1 cellular context compared by ENCODE assay signal in the genomic region with DNA sequence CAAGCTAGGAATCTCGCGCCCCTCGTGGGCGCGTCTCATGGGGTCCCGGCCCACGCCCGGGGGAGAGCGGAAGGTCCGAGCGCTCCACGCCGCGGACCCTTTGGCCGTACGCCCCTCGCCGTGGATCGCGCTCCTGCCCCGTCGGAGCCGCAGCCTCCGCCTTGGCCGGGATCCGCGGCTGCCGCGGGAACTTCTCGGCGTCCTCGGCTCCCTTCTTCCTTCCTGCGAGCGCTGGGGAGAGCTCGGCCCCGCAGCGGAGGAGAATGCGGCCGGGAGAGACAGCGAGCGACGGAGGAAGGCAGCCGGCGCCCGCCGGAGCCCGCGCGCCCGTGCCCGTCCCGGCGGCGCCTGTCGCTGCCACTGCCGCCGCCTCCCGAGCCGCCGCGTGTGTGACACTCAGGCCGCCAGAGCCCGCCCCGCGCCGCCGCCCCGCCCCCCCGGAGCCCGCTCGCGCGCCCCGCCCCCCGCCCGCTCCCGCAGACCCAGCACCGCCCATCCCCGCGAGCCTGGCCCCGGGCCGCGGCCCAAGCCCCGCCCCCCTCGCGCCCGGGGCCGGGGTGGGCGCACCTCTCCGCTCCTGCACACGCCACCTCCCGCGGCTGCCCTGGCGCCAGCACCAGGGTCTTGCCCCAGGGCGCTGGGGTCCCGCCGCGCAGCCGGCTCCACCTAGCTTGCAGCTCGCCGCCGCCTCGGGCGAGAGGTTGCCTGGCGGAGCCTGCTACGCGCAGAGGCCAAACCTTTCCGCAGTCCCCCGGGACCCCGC.
TF ChIP-seq lines count a peak whose summit lies in the region.

A gene with protein sequence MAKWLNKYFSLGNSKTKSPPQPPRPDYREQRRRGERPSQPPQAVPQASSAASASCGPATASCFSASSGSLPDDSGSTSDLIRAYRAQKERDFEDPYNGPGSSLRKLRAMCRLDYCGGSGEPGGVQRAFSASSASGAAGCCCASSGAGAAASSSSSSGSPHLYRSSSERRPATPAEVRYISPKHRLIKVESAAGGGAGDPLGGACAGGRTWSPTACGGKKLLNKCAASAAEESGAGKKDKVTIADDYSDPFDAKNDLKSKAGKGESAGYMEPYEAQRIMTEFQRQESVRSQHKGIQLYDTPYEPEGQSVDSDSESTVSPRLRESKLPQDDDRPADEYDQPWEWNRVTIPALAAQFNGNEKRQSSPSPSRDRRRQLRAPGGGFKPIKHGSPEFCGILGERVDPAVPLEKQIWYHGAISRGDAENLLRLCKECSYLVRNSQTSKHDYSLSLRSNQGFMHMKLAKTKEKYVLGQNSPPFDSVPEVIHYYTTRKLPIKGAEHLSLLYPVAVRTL (minus strand): TSS at position 362 of the 763 bp plus-strand sequence. CDS start 582 bp downstream, outside the sequence.

TF ChIP-seq in HepG2, 621 proteins besides CTCF, POLR2A, EP300 and RAD21 (continued from another document and continues in another):
- TF ChIP-seq, protein P1, sequence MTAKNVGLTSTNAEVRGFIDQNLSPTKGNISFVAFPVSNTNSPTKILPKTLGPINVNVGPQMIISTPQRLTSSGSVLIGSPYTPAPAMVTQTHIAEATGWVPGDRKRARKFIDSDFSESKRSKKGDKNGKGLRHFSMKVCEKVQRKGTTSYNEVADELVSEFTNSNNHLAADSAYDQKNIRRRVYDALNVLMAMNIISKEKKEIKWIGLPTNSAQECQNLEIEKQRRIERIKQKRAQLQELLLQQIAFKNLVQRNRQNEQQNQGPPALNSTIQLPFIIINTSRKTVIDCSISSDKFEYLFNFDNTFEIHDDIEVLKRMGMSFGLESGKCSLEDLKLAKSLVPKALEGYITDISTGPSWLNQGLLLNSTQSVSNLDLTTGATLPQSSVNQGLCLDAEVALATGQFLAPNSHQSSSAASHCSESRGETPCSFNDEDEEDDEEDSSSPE (CRISPR knock-in tag; IDR thresholded peaks at IDR 0.05): no peak
- TF ChIP-seq YEATS4 (CRISPR knock-in tag; IDR thresholded peaks at IDR 0.05; ENCODE audit: borderline replicate concordance): peak; percentile 46; the same call in 1 of the 2 replicates
- TF ChIP-seq AKAP8 (CRISPR knock-in tag; IDR thresholded peaks at IDR 0.05): no peak; the same call in 1 of the 2 replicates
- TF ChIP-seq, protein P2, sequence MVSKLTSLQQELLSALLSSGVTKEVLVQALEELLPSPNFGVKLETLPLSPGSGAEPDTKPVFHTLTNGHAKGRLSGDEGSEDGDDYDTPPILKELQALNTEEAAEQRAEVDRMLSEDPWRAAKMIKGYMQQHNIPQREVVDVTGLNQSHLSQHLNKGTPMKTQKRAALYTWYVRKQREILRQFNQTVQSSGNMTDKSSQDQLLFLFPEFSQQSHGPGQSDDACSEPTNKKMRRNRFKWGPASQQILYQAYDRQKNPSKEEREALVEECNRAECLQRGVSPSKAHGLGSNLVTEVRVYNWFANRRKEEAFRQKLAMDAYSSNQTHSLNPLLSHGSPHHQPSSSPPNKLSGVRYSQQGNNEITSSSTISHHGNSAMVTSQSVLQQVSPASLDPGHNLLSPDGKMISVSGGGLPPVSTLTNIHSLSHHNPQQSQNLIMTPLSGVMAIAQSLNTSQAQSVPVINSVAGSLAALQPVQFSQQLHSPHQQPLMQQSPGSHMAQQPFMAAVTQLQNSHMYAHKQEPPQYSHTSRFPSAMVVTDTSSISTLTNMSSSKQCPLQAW (CRISPR knock-in tag; IDR thresholded peaks at IDR 0.05): 0 out of 2 replicates have a peak, but pooled peaks have one; percentile 16
- TF ChIP-seq RBFOX2 (IDR thresholded peaks at IDR 0.05; ENCODE audit: low read depth, low read length): peak; percentile 83
- TF ChIP-seq, protein P3, sequence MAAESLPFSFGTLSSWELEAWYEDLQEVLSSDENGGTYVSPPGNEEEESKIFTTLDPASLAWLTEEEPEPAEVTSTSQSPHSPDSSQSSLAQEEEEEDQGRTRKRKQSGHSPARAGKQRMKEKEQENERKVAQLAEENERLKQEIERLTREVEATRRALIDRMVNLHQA (CRISPR knock-in tag; IDR thresholded peaks at IDR 0.05): no peak
- no peak for TF ChIP-seq ZNF800 (CRISPR knock-in tag; IDR thresholded peaks at IDR 0.05)
- peak; percentile 59; the same call in 1 of the 2 replicates for TF ChIP-seq ZNF430 (CRISPR knock-in tag; IDR thresholded peaks at IDR 0.05)
- no peak for TF ChIP-seq SMC3 (IDR thresholded peaks at IDR 0.05; ENCODE audit: low read length)
- peak; percentile 83 for TF ChIP-seq POLR2G (IDR thresholded peaks at IDR 0.05; ENCODE audit: low read depth, low read length)
- TF ChIP-seq, protein P4, sequence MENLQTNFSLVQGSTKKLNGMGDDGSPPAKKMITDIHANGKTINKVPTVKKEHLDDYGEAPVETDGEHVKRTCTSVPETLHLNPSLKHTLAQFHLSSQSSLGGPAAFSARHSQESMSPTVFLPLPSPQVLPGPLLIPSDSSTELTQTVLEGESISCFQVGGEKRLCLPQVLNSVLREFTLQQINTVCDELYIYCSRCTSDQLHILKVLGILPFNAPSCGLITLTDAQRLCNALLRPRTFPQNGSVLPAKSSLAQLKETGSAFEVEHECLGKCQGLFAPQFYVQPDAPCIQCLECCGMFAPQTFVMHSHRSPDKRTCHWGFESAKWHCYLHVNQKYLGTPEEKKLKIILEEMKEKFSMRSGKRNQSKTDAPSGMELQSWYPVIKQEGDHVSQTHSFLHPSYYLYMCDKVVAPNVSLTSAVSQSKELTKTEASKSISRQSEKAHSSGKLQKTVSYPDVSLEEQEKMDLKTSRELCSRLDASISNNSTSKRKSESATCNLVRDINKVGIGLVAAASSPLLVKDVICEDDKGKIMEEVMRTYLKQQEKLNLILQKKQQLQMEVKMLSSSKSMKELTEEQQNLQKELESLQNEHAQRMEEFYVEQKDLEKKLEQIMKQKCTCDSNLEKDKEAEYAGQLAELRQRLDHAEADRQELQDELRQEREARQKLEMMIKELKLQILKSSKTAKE (CRISPR knock-in tag; IDR thresholded peaks at IDR 0.05; ENCODE audit: borderline replicate concordance): peak; percentile 53; the same call in 1 of the 2 replicates
- TF ChIP-seq HMGA1 (CRISPR knock-in tag; conservative IDR thresholded peaks at IDR 0.05): no peak
- peak; percentile 74 for TF ChIP-seq ASH2L (IDR thresholded peaks at IDR 0.05; ENCODE audit: insufficient read length, low read depth, low read length)
- TF ChIP-seq KDM4B (CRISPR knock-in tag; IDR thresholded peaks at IDR 0.05): no peak
- TF ChIP-seq HOXA9 (CRISPR knock-in tag; IDR thresholded peaks at IDR 0.05; ENCODE audit: borderline replicate concordance): 0 out of 2 replicates have a peak, but pooled peaks have one; percentile 19
- peak; percentile 60; the same call in 1 of the 2 replicates for TF ChIP-seq ZNF670 (CRISPR knock-in tag; IDR thresholded peaks at IDR 0.05; ENCODE audit: borderline replicate concordance)
- 0 out of 2 replicates have a peak, but pooled peaks have one; percentile 6 for TF ChIP-seq ZNF451 (CRISPR knock-in tag; IDR thresholded peaks at IDR 0.05)
- TF ChIP-seq, protein P5, sequence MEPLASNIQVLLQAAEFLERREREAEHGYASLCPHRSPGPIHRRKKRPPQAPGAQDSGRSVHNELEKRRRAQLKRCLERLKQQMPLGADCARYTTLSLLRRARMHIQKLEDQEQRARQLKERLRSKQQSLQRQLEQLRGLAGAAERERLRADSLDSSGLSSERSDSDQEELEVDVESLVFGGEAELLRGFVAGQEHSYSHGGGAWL (CRISPR knock-in tag; IDR thresholded peaks at IDR 0.05): no peak; the same call in 1 of the 2 replicates
- TF ChIP-seq GABPB1 (CRISPR knock-in tag; IDR thresholded peaks at IDR 0.05): peak; percentile 40; the same call in 1 of the 2 replicates
- TF ChIP-seq, protein P6, sequence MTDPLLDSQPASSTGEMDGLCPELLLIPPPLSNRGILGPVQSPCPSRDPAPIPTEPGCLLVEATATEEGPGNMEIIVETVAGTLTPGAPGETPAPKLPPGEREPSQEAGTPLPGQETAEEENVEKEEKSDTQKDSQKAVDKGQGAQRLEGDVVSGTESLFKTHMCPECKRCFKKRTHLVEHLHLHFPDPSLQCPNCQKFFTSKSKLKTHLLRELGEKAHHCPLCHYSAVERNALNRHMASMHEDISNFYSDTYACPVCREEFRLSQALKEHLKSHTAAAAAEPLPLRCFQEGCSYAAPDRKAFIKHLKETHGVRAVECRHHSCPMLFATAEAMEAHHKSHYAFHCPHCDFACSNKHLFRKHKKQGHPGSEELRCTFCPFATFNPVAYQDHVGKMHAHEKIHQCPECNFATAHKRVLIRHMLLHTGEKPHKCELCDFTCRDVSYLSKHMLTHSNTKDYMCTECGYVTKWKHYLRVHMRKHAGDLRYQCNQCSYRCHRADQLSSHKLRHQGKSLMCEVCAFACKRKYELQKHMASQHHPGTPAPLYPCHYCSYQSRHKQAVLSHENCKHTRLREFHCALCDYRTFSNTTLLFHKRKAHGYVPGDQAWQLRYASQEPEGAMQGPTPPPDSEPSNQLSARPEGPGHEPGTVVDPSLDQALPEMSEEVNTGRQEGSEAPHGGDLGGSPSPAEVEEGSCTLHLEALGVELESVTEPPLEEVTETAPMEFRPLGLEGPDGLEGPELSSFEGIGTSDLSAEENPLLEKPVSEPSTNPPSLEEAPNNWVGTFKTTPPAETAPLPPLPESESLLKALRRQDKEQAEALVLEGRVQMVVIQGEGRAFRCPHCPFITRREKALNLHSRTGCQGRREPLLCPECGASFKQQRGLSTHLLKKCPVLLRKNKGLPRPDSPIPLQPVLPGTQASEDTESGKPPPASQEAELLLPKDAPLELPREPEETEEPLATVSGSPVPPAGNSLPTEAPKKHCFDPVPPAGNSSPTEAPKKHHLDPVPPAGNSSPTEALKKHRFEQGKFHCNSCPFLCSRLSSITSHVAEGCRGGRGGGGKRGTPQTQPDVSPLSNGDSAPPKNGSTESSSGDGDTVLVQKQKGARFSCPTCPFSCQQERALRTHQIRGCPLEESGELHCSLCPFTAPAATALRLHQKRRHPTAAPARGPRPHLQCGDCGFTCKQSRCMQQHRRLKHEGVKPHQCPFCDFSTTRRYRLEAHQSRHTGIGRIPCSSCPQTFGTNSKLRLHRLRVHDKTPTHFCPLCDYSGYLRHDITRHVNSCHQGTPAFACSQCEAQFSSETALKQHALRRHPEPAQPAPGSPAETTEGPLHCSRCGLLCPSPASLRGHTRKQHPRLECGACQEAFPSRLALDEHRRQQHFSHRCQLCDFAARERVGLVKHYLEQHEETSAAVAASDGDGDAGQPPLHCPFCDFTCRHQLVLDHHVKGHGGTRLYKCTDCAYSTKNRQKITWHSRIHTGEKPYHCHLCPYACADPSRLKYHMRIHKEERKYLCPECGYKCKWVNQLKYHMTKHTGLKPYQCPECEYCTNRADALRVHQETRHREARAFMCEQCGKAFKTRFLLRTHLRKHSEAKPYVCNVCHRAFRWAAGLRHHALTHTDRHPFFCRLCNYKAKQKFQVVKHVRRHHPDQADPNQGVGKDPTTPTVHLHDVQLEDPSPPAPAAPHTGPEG (CRISPR knock-in tag; IDR thresholded peaks at IDR 0.05): peak; percentile 49; the same call in 1 of the 2 replicates
- TF ChIP-seq MNT (IDR thresholded peaks at IDR 0.05): no peak
- TF ChIP-seq ZNF563 (CRISPR knock-in tag; IDR thresholded peaks at IDR 0.05): no peak
- TF ChIP-seq, protein P7, sequence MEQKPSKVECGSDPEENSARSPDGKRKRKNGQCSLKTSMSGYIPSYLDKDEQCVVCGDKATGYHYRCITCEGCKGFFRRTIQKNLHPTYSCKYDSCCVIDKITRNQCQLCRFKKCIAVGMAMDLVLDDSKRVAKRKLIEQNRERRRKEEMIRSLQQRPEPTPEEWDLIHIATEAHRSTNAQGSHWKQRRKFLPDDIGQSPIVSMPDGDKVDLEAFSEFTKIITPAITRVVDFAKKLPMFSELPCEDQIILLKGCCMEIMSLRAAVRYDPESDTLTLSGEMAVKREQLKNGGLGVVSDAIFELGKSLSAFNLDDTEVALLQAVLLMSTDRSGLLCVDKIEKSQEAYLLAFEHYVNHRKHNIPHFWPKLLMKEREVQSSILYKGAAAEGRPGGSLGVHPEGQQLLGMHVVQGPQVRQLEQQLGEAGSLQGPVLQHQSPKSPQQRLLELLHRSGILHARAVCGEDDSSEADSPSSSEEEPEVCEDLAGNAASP (CRISPR knock-in tag; IDR thresholded peaks at IDR 0.05; ENCODE audit: borderline replicate concordance): peak; percentile 32; the same call in 1 of the 2 replicates
- no peak for TF ChIP-seq NONO (IDR thresholded peaks at IDR 0.05)
- 0 out of 2 replicates have a peak, but pooled peaks have one; percentile 40 for TF ChIP-seq NONO (CRISPR knock-in tag; conservative IDR thresholded peaks at IDR 0.05)
